In the genomic region with DNA sequence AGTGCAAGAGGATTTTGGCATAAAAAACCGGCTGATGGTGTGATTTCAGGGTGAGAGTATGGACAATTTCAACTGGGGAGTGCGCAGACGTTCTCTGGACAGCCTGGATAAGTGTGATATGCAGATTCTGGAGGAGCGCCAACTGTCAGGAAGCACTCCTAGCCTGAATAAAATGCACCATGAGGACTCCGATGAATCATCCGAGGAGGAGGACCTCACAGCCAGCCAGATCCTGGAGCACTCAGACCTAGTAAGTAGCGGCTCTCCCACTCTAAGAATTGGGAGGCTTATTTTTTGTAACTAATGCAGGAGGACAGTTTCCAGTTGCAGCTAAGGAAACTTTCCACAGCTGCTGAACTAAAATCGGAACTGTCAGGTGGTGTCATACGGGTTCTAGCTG, we compare ENCODE assay signal across 8 cellular contexts. TPM values are rescaled to one million over a fixed set of nuclear protein-coding genes. Genes with fewer than 3 reads are reported as not detected.
DNase-seq lines count a peak whose midpoint lies in the region; ATAC-seq, FAIRE-seq and TF ChIP-seq lines count a peak whose summit lies in the region.

No MANE protein-coding gene starts in this region.

- H3K4me3 Mint-ChIP-seq in chondrocyte (ENCODE audit: unreplicated experiment) = no peak overlapping the region

- peak; percentile 27 for ATAC-seq in left colon
- ATAC-seq in GM21390 (IDR thresholded peaks at IDR 0.05; ENCODE audit: unreplicated experiment) = no peak
- ATAC-seq in HG03457 (IDR thresholded peaks at IDR 0.05; ENCODE audit: unreplicated experiment) = no peak

- no peak for FAIRE-seq in GM12891 (lab: Jason Lieb, UNC)

- no peaks in the 10 kb centered on the region for H3K9me3 Mint-ChIP-seq in chondrocyte (ENCODE audit: low read depth)

- no peaks in the 10 kb centered on the region for H3K27me3 Mint-ChIP-seq in chondrocyte (ENCODE audit: low read depth)

- TF ChIP-seq POLR2A in GM12891 (IDR thresholded peaks at IDR 0.05; ENCODE audit: low read depth, low read length) = no peak

- peak overlapping the region; percentile 91 for H3K27ac Mint-ChIP-seq in chondrocyte (ENCODE audit: unreplicated experiment)

- DNase-seq in NCI-H2029 treated with DMSO at 0.1 percent for 48 hours (lab: John Stamatoyannopoulos, UW) (peak; percentile 41), chondrocyte (ENCODE audit: low spot score) (no peak), left colon (peak; percentile 41 to 72), superior temporal gyrus (ENCODE audit: extremely low spot score) (peak; percentile 66), GM12891 (ENCODE audit: insufficient read length, low spot score) (no peak), NCI-H2081 treated with DMSO at 0.1 percent for 48 hours (lab: John Stamatoyannopoulos, UW) (no peak)

- intact Hi-C loops in left colon (cut with DNase I, micrococcal nuclease) = no loop called here

- peaks cover 13% of the 10 kb centered on the region for H3K36me3 Mint-ChIP-seq in chondrocyte (ENCODE audit: low read depth)

- H3K4me1 Mint-ChIP-seq in chondrocyte (ENCODE audit: low read depth) = peaks cover 56% of the 10 kb centered on the region

- TF ChIP-seq CTCF in chondrocyte (IDR thresholded peaks at IDR 0.05) = no peak

TF ChIP-seq in GM12891, 5 proteins besides CTCF, POLR2A, EP300 and RAD21:
- TF ChIP-seq POU2F2 (IDR thresholded peaks at IDR 0.05; ENCODE audit: low read depth, low read length) (no peak), POLR2AphosphoS5 (IDR thresholded peaks at IDR 0.05; ENCODE audit: low read depth, low read length) (no peak), SPI1 (IDR thresholded peaks at IDR 0.05; ENCODE audit: low read depth, low read length) (no peak), PAX5 (IDR thresholded peaks at IDR 0.05; ENCODE audit: insufficient read depth, low read length, severe bottlenecking) (no peak), TAF1 (IDR thresholded peaks at IDR 0.05; ENCODE audit: low read depth, low read length) (no peak)

RNA-seq across cellular contexts. Expression of gene ZAR1L, which starts 53.6 kb away (rescaled TPM):
- not detected in 3 replicates for total RNA-seq in chondrocyte
- total RNA-seq in left colon = not detected
- not detected for polyA plus RNA-seq in GM12891 (2012; ENCODE audit: low read depth, missing spikeins)

RNA-seq across cellular contexts. Expression of gene BRCA2, which starts 53.7 kb away (rescaled TPM):
- total RNA-seq in chondrocyte (2.5 to 7.5 TPM (median 4.4 TPM) in 3 replicates), left colon (1 to 10 TPM; 1.7 to 4.2 TPM)
- 6.7 TPM for polyA plus RNA-seq in GM12891 (2012; ENCODE audit: low read depth, missing spikeins)

Comparison
In these comparisons a context has a peak if more than half of its experiments do, and no peak if none do; other contexts are left out.
1. DNase-seq: peak in NCI-H2029 treated with DMSO at 0.1 percent for 48 hours (single experiment), left colon (2 of 2) and superior temporal gyrus (single experiment); none in chondrocyte (single experiment), GM12891 (single experiment) and NCI-H2081 treated with DMSO at 0.1 percent for 48 hours (single experiment).